In the genomic region with DNA sequence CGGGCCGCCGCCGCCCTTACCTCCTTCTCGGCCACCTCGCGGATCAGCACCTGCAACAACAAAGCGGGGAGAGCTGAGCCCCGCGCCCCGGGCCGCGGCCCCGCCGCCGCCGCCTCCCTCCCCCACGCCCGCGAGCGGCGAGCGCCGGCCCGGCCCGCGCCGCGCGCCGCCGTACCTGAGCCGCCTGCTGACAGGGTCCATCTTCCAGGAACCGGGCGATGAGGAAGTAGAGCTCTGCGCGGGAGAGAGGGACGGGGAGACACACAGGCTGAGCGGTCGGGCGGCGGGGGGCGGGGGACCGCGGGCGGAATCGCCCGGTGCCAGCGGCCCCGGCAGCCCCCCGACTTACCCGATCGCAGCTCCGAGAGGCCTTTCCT, we compare ENCODE assay signal across 7 cellular contexts. TPM values are rescaled to one million over a fixed set of nuclear protein-coding genes. Genes with fewer than 3 reads are reported as not detected.
A peak's percentile ranks its signal among the peaks of the same experiment; 100 is the strongest.
DNase-seq lines count a peak whose midpoint lies in the region; ATAC-seq and TF ChIP-seq lines count a peak whose summit lies in the region.

No MANE protein-coding gene starts in this region.

- TF ChIP-seq CTCF in GM06990 (IDR thresholded peaks at IDR 0.05; ENCODE audit: insufficient read depth, low read length, poor library complexity, severe bottlenecking) (no peak), SK-N-SH (IDR thresholded peaks at IDR 0.05) (no peak)

- H3K4me1 ChIP-seq in SK-N-SH (ENCODE audit: control insufficient read depth in 1 of 2, insufficient read depth in 2 of 2, low read depth in 1 of 2, low read length in 1 of 2) = peaks cover 0 to 13% of the 10 kb centered on the region in 2 experiments; a peak in 2 of 4 replicates
- peaks cover 22 to 27% of the 10 kb centered on the region in 2 donors for H3K4me1 ChIP-seq in naive thymus-derived CD4-positive, alpha-beta T cell (ENCODE audit: control insufficient read depth in 2 of 2, insufficient read depth in 2 of 2, low read length in 2 of 2)

- TF ChIP-seq RAD21 in SK-N-SH (IDR thresholded peaks at IDR 0.05; ENCODE audit: low read length) = no peak

- CTCF ChIA-PET in SK-N-SH (lab: Yijun Ruan, JAX) = interaction anchor here (1.1 to 1.5 kb wide), 3 partner anchors 493 to 792 kb away, joined by 4 read pairs; no protein-coding TSS in a partner anchor
- CTCF ChIA-PET in naive thymus-derived CD4-positive, alpha-beta T cell (lab: Charles Lee) = interaction anchor here (1.6 kb wide), 1 partner anchor 35 kb away, joined by 5 read pairs; no protein-coding TSS in a partner anchor

- peak overlapping the region; percentile 97 for H3K9ac ChIP-seq in SK-N-SH

- peaks cover 13 to 33% of the 10 kb centered on the region in 2 donors for H3K4me1 Mint-ChIP-seq in effector memory CD8-positive, alpha-beta T cell (ENCODE audit: low read depth in 2 of 2)
- H3K4me1 Mint-ChIP-seq in naive thymus-derived CD4-positive, alpha-beta T cell = peaks cover 21 to 53% (median 48%) of the 10 kb centered on the region in 7 donors

- no peak for TF ChIP-seq EP300 in SK-N-SH (IDR thresholded peaks at IDR 0.05; ENCODE audit: borderline replicate concordance in 1 of 2, low read depth in 1 of 2, low read length in 1 of 2)

- H3K79me2 ChIP-seq in SK-N-SH (ENCODE audit: insufficient read depth) = peaks cover 40% of the 10 kb centered on the region

- H3K9me3 ChIP-seq in SK-N-SH = no peaks in the 10 kb centered on the region
- H3K9me3 ChIP-seq in naive thymus-derived CD4-positive, alpha-beta T cell (ENCODE audit: control insufficient read depth in 2 of 3, low read length in 3 of 3) = no peaks in the 10 kb centered on the region

- peak overlapping the region; percentile 94 to 98 for H3K27ac Mint-ChIP-seq in effector memory CD8-positive, alpha-beta T cell
- peak overlapping the region; percentile 93 to 98 (median 95) for H3K27ac Mint-ChIP-seq in naive thymus-derived CD4-positive, alpha-beta T cell

- H3K4me3 ChIP-seq in GM06990 (replicated peaks; ENCODE audit: low read depth, low read length) (peak overlapping the region; percentile 77), SK-N-SH (ENCODE audit: low read depth in 2 of 2, low read length in 1 of 2) (peak overlapping the region; percentile 82 to 92)
- peak overlapping the region; percentile 82 for H3K4me3 ChIP-seq in naive thymus-derived CD4-positive, alpha-beta T cell (ENCODE audit: low read length)

- no peaks in the 10 kb centered on the region for H3K36me3 ChIP-seq in GM06990 (ENCODE audit: control insufficient read depth, insufficient read depth, low read length)
- H3K36me3 ChIP-seq in SK-N-SH (replicated peaks in 1 of 2; ENCODE audit: control insufficient read depth in 1 of 2, insufficient read depth in 2 of 2, low read length in 1 of 2) = peaks cover 0 to 3% of the 10 kb centered on the region in 2 experiments
- H3K36me3 ChIP-seq in naive thymus-derived CD4-positive, alpha-beta T cell (ENCODE audit: control insufficient read depth in 2 of 3, insufficient read depth in 3 of 3, low read length in 3 of 3) = peaks cover 0 to 12% (median 0%) of the 10 kb centered on the region in 3 experiments

- peaks cover 10% of the 10 kb centered on the region for H3F3A ChIP-seq in SK-N-SH (replicated peaks; ENCODE audit: insufficient read depth)

- no peaks in the 10 kb centered on the region for H3K9me2 ChIP-seq in SK-N-SH

- DNase-seq in GM06990 (ENCODE audit: extremely low read depth, insufficient read length) = no peak
- peak; percentile 78 for DNase-seq in SK-N-SH
- no peak for DNase-seq in effector memory CD8-positive, alpha-beta T cell
- no peak for DNase-seq in naive thymus-derived CD4-positive, alpha-beta T cell
- no peak for DNase-seq in retina

- peak overlapping the region; percentile 95 to 99 for H3K27ac ChIP-seq in SK-N-SH (ENCODE audit: low read depth in 2 of 2, low read length in 1 of 2)
- peak overlapping the region; percentile 90 for H3K27ac ChIP-seq in naive thymus-derived CD4-positive, alpha-beta T cell (ENCODE audit: low read depth, low read length)

- intact Hi-C loops in naive thymus-derived CD4-positive, alpha-beta T cell (cut with micrococcal nuclease) = loop anchor here (1.0 to 10.0 kb wide), 16 partner anchors 7 to 1030 kb away; a partner anchor contains a TSS

- WGBS in SK-N-SH (ENCODE audit: low lambda C conversion rate) = 1% methylated on average over 14 of the region's 54 CpGs

- no peaks in the 10 kb centered on the region for H3K27me3 ChIP-seq in GM06990 (replicated peaks; ENCODE audit: control insufficient read depth, insufficient read depth, low read length)
- no peaks in the 10 kb centered on the region for H3K27me3 ChIP-seq in SK-N-SH (ENCODE audit: insufficient read depth)
- H3K27me3 ChIP-seq in naive thymus-derived CD4-positive, alpha-beta T cell (ENCODE audit: control insufficient read depth in 2 of 2, insufficient read depth in 2 of 2, low read length in 2 of 2) = no peaks in the 10 kb centered on the region

- no peaks in the 10 kb centered on the region for H3K9me3 Mint-ChIP-seq in effector memory CD8-positive, alpha-beta T cell
- peaks cover 0 to 9% (median 0%) of the 10 kb centered on the region in 11 donors for H3K9me3 Mint-ChIP-seq in naive thymus-derived CD4-positive, alpha-beta T cell

- peaks cover 18% of the 10 kb centered on the region for H3K36me3 Mint-ChIP-seq in effector memory CD8-positive, alpha-beta T cell (ENCODE audit: insufficient read depth)
- H3K36me3 Mint-ChIP-seq in naive thymus-derived CD4-positive, alpha-beta T cell = peaks cover 0 to 13% (median 0%) of the 10 kb centered on the region in 5 donors

- ATAC-seq in GM19467 (IDR thresholded peaks at IDR 0.05; ENCODE audit: unreplicated experiment) (peak; percentile 21), HG03460 (IDR thresholded peaks at IDR 0.05; ENCODE audit: unreplicated experiment) (peak; percentile 24)
- peak; percentile 14 for ATAC-seq in effector memory CD8-positive, alpha-beta T cell (replicated peaks)
- ATAC-seq in naive thymus-derived CD4-positive, alpha-beta T cell = peak; percentile 12

- POLR2A ChIA-PET in SK-N-SH (lab: Yijun Ruan, JAX) = interaction anchor here (0.6 to 1.5 kb wide), 3 partner anchors 459 to 733 kb away, joined by 3 to 8 read pairs (median 5); a partner anchor contains a TSS
- POLR2A ChIA-PET in naive thymus-derived CD4-positive, alpha-beta T cell (lab: Charles Lee) = interaction anchor here (0.6 to 5.6 kb wide), 15 partner anchors 10 to 1029 kb away, joined by 3 to 44 read pairs (median 7); a partner anchor contains a TSS

- H3K27me3 Mint-ChIP-seq in effector memory CD8-positive, alpha-beta T cell = peaks cover 11 to 12% of the 10 kb centered on the region in 2 donors
- peaks cover 4 to 19% (median 12%) of the 10 kb centered on the region in 5 donors for H3K27me3 Mint-ChIP-seq in naive thymus-derived CD4-positive, alpha-beta T cell

- H2AFZ ChIP-seq in SK-N-SH (ENCODE audit: low read depth) = peak overlapping the region; percentile 95

- H3K4me2 ChIP-seq in SK-N-SH = peak overlapping the region; percentile 83; the same call in 1 of the 2 replicates

- H4K20me1 ChIP-seq in SK-N-SH (ENCODE audit: insufficient read depth) = no peaks in the 10 kb centered on the region

- H3K4me3 Mint-ChIP-seq in effector memory CD8-positive, alpha-beta T cell = peak overlapping the region; percentile 91 to 93
- H3K4me3 Mint-ChIP-seq in naive thymus-derived CD4-positive, alpha-beta T cell = peak overlapping the region; percentile 89 to 98 (median 94)

TF ChIP-seq in SK-N-SH, 30 proteins besides CTCF, POLR2A, EP300 and RAD21:
- TF ChIP-seq YY1 (IDR thresholded peaks at IDR 0.05; ENCODE audit: low read depth) (no peak), TCF12 (IDR thresholded peaks at IDR 0.05) (no peak), TAF1 (IDR thresholded peaks at IDR 0.05; ENCODE audit: borderline replicate concordance, low read depth, low read length) (no peak), FOXM1 (IDR thresholded peaks at IDR 0.05; ENCODE audit: low read depth) (no peak), TEAD4 (IDR thresholded peaks at IDR 0.05; ENCODE audit: borderline replicate concordance, insufficient read depth) (no peak), NRF1 (IDR thresholded peaks at IDR 0.05; ENCODE audit: low read depth, low read length) (no peak), POLR2AphosphoS5 (IDR thresholded peaks at IDR 0.05; ENCODE audit: low read depth, low read length) (no peak), NFIC (IDR thresholded peaks at IDR 0.05; ENCODE audit: borderline replicate concordance) (no peak), MEF2A (IDR thresholded peaks at IDR 0.05; ENCODE audit: borderline replicate concordance, low read depth) (no peak), RXRA (IDR thresholded peaks at IDR 0.05; ENCODE audit: borderline replicate concordance, low read depth) (no peak), RFX5 (IDR thresholded peaks at IDR 0.05; ENCODE audit: low read length) (no peak)
- TF ChIP-seq, protein P1, sequence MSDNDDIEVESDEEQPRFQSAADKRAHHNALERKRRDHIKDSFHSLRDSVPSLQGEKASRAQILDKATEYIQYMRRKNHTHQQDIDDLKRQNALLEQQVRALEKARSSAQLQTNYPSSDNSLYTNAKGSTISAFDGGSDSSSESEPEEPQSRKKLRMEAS (IDR thresholded peaks at IDR 0.05; ENCODE audit: low read depth) = no peak
TF ChIP-seq in SK-N-SH: peak in this region for 0.

RNA-seq across cellular contexts. Expression of a gene that starts 0.4 kb away (rescaled TPM):
- polyA plus RNA-seq in SK-N-SH (2012; rRNA removed) = 1.7 and 1.9 TPM in 2 replicates
- polyA plus RNA-seq in SK-N-SH (2012; cell fraction: cytosol; rRNA removed) = 2.0 and 2.3 TPM in 2 replicates
- 2.3 and 5.3 TPM in 2 replicates for polyA plus RNA-seq in SK-N-SH (2012; cell fraction: nucleus; rRNA removed)
- total RNA-seq in naive thymus-derived CD4-positive, alpha-beta T cell = 10 to 100 TPM; 34.0 to 46.8 (median 41.6) TPM
- polyA plus RNA-seq in naive thymus-derived CD4-positive, alpha-beta T cell = 10 to 100 TPM; 13.4 to 14.4 TPM
